In genomic region chr12:47812797-47813490, GRCh38 we compare ENCODE assay signal across 1 cellular context.
A peak's percentile ranks its signal among the peaks of the same experiment; 100 is the strongest.
TF ChIP-seq lines count a peak whose summit lies in the region.

No MANE protein-coding gene starts in this region.

TF ChIP-seq in GM12878, 131 proteins besides CTCF, POLR2A, EP300 and RAD21 (continues in another document):
- TF ChIP-seq SP1 (IDR thresholded peaks at IDR 0.05; ENCODE audit: low read depth, low read length), result peak; percentile 63
- TF ChIP-seq RELB (IDR thresholded peaks at IDR 0.05; ENCODE audit: low read depth), result peak; percentile 58
- peak; percentile 63 for TF ChIP-seq CREB1 (IDR thresholded peaks at IDR 0.05; ENCODE audit: low read depth)
- TF ChIP-seq, protein P1, sequence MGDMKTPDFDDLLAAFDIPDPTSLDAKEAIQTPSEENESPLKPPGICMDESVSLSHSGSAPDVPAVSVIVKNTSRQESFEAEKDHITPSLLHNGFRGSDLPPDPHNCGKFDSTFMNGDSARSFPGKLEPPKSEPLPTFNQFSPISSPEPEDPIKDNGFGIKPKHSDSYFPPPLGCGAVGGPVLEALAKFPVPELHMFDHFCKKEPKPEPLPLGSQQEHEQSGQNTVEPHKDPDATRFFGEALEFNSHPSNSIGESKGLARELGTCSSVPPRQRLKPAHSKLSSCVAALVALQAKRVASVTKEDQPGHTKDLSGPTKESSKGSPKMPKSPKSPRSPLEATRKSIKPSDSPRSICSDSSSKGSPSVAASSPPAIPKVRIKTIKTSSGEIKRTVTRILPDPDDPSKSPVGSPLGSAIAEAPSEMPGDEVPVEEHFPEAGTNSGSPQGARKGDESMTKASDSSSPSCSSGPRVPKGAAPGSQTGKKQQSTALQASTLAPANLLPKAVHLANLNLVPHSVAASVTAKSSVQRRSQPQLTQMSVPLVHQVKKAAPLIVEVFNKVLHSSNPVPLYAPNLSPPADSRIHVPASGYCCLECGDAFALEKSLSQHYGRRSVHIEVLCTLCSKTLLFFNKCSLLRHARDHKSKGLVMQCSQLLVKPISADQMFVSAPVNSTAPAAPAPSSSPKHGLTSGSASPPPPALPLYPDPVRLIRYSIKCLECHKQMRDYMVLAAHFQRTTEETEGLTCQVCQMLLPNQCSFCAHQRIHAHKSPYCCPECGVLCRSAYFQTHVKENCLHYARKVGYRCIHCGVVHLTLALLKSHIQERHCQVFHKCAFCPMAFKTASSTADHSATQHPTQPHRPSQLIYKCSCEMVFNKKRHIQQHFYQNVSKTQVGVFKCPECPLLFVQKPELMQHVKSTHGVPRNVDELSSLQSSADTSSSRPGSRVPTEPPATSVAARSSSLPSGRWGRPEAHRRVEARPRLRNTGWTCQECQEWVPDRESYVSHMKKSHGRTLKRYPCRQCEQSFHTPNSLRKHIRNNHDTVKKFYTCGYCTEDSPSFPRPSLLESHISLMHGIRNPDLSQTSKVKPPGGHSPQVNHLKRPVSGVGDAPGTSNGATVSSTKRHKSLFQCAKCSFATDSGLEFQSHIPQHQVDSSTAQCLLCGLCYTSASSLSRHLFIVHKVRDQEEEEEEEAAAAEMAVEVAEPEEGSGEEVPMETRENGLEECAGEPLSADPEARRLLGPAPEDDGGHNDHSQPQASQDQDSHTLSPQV (IDR thresholded peaks at IDR 0.05), result no peak
- TF ChIP-seq IRF4 (IDR thresholded peaks at IDR 0.05; ENCODE audit: low read depth, low read length), result peak; percentile 48; the same call in 1 of the 2 replicates
- TF ChIP-seq ASH2L (IDR thresholded peaks at IDR 0.05; ENCODE audit: borderline replicate concordance, low read depth), result peak; percentile 50; the same call in 1 of the 2 replicates
- TF ChIP-seq, protein P2, sequence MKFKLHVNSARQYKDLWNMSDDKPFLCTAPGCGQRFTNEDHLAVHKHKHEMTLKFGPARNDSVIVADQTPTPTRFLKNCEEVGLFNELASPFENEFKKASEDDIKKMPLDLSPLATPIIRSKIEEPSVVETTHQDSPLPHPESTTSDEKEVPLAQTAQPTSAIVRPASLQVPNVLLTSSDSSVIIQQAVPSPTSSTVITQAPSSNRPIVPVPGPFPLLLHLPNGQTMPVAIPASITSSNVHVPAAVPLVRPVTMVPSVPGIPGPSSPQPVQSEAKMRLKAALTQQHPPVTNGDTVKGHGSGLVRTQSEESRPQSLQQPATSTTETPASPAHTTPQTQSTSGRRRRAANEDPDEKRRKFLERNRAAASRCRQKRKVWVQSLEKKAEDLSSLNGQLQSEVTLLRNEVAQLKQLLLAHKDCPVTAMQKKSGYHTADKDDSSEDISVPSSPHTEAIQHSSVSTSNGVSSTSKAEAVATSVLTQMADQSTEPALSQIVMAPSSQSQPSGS (IDR thresholded peaks at IDR 0.05; ENCODE audit: low read length), result no peak; the same call in 1 of the 2 replicates
- peak; percentile 97 for TF ChIP-seq CBX5 (IDR thresholded peaks at IDR 0.05; ENCODE audit: low read depth)
- peak; percentile 67; the same call in 1 of the 2 replicates for TF ChIP-seq NFIC (IDR thresholded peaks at IDR 0.05; ENCODE audit: low read depth, low read length)
- no peak; the same call in 1 of the 2 replicates for TF ChIP-seq FOXK2 (IDR thresholded peaks at IDR 0.05)
- TF ChIP-seq MEF2B (IDR thresholded peaks at IDR 0.05; ENCODE audit: partially characterized antibody, poor library complexity, severe bottlenecking), result peak; percentile 91
- peak; percentile 74 to 75; a peak in 3 of 4 replicates for TF ChIP-seq IKZF2 (IDR thresholded peaks at IDR 0.05)
- TF ChIP-seq SREBF1 (IDR thresholded peaks at IDR 0.05; ENCODE audit: low read length), result peak; percentile 83
- peak; percentile 47; the same call in 1 of the 2 replicates for TF ChIP-seq TAF1 (IDR thresholded peaks at IDR 0.05; ENCODE audit: borderline replicate concordance, low read depth, low read length)
- TF ChIP-seq BRCA1 (IDR thresholded peaks at IDR 0.05; ENCODE audit: low read depth, low read length), result no peak
- TF ChIP-seq TBL1XR1 (IDR thresholded peaks at IDR 0.05; ENCODE audit: low read depth, low read length), result peak; percentile 97
- TF ChIP-seq EGR1 (IDR thresholded peaks at IDR 0.05; ENCODE audit: borderline replicate concordance in 1 of 2, low read depth in 2 of 2, low read length in 2 of 2), result peak in 1 of 2 experiments; percentile 94; a peak in 2 of 3 replicates
- TF ChIP-seq SKIL (IDR thresholded peaks at IDR 0.05; ENCODE audit: low read depth, poor library complexity, severe bottlenecking), result peak; percentile 23
- no peak for TF ChIP-seq ZSCAN29 (IDR thresholded peaks at IDR 0.05)
- peak; percentile 72 for TF ChIP-seq RUNX3 (IDR thresholded peaks at IDR 0.05; ENCODE audit: low read length)
- peak; percentile 46 to 48; a peak in 3 of 4 replicates for TF ChIP-seq BHLHE40 (IDR thresholded peaks at IDR 0.05; ENCODE audit: borderline replicate concordance in 1 of 2, low read depth in 2 of 2, low read length in 1 of 2)
- TF ChIP-seq EED (IDR thresholded peaks at IDR 0.05; ENCODE audit: low read depth), result peak; percentile 61
- TF ChIP-seq HDAC6 (IDR thresholded peaks at IDR 0.05; ENCODE audit: unreplicated experiment), result no peak
- TF ChIP-seq MEF2A (IDR thresholded peaks at IDR 0.05; ENCODE audit: insufficient read depth, low read depth, low read length), result peak; percentile 98
- TF ChIP-seq NBN (IDR thresholded peaks at IDR 0.05), result peak; percentile 68; the same call in 1 of the 2 replicates
- peak; percentile 74; the same call in 1 of the 2 replicates for TF ChIP-seq ZBED1 (IDR thresholded peaks at IDR 0.05; ENCODE audit: borderline replicate concordance)
- TF ChIP-seq JUNB (IDR thresholded peaks at IDR 0.05), result peak; percentile 61; the same call in 1 of the 2 replicates
- no peak for TF ChIP-seq SUPT20H (IDR thresholded peaks at IDR 0.05; ENCODE audit: borderline replicate concordance, control insufficient read depth, low read depth, low read length)
- no peak for TF ChIP-seq BMI1 (IDR thresholded peaks at IDR 0.05; ENCODE audit: borderline replicate concordance)
- TF ChIP-seq GABPA (IDR thresholded peaks at IDR 0.05; ENCODE audit: low read depth), result no peak
- TF ChIP-seq POU2F2 (IDR thresholded peaks at IDR 0.05; ENCODE audit: borderline replicate concordance, low read depth, low read length), result peak; percentile 64; the same call in 2 of the 3 replicates
- TF ChIP-seq, protein P3, sequence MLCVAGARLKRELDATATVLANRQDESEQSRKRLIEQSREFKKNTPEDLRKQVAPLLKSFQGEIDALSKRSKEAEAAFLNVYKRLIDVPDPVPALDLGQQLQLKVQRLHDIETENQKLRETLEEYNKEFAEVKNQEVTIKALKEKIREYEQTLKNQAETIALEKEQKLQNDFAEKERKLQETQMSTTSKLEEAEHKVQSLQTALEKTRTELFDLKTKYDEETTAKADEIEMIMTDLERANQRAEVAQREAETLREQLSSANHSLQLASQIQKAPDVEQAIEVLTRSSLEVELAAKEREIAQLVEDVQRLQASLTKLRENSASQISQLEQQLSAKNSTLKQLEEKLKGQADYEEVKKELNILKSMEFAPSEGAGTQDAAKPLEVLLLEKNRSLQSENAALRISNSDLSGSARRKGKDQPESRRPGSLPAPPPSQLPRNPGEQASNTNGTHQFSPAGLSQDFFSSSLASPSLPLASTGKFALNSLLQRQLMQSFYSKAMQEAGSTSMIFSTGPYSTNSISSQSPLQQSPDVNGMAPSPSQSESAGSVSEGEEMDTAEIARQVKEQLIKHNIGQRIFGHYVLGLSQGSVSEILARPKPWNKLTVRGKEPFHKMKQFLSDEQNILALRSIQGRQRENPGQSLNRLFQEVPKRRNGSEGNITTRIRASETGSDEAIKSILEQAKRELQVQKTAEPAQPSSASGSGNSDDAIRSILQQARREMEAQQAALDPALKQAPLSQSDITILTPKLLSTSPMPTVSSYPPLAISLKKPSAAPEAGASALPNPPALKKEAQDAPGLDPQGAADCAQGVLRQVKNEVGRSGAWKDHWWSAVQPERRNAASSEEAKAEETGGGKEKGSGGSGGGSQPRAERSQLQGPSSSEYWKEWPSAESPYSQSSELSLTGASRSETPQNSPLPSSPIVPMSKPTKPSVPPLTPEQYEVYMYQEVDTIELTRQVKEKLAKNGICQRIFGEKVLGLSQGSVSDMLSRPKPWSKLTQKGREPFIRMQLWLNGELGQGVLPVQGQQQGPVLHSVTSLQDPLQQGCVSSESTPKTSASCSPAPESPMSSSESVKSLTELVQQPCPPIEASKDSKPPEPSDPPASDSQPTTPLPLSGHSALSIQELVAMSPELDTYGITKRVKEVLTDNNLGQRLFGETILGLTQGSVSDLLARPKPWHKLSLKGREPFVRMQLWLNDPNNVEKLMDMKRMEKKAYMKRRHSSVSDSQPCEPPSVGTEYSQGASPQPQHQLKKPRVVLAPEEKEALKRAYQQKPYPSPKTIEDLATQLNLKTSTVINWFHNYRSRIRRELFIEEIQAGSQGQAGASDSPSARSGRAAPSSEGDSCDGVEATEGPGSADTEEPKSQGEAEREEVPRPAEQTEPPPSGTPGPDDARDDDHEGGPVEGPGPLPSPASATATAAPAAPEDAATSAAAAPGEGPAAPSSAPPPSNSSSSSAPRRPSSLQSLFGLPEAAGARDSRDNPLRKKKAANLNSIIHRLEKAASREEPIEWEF (IDR thresholded peaks at IDR 0.05; ENCODE audit: insufficient replicate concordance, low read depth, low read length), result no peak
- peak; percentile 21; the same call in 1 of the 2 replicates for TF ChIP-seq SIN3A (IDR thresholded peaks at IDR 0.05; ENCODE audit: low read depth, low read length)
- 0 out of 2 replicates have a peak, but pooled peaks have one; percentile 20 for TF ChIP-seq CHD4 (IDR thresholded peaks at IDR 0.05)
- peak; percentile 57 for TF ChIP-seq BACH1 (IDR thresholded peaks at IDR 0.05; ENCODE audit: borderline replicate concordance)
- no peak for TF ChIP-seq ELK1 (IDR thresholded peaks at IDR 0.05; ENCODE audit: low read depth, low read length)
- peak; percentile 77; the same call in 1 of the 2 replicates for TF ChIP-seq TCF12 (IDR thresholded peaks at IDR 0.05; ENCODE audit: low read depth, low read length)
- TF ChIP-seq ATF7 (IDR thresholded peaks at IDR 0.05; ENCODE audit: low read depth), result 0 out of 2 replicates have a peak, but pooled peaks have one; percentile 35
- TF ChIP-seq IKZF1 (conservative IDR thresholded peaks at IDR 0.05), result peak; percentile 66; the same call in 1 of the 2 replicates
- TF ChIP-seq FOXM1 (IDR thresholded peaks at IDR 0.05; ENCODE audit: low read depth, low read length), result peak; percentile 66
- 0 out of 4 replicates have a peak, but pooled peaks of 1 of the 2 experiments have one; percentile 55 for TF ChIP-seq ETV6 (conservative IDR thresholded peaks at IDR 0.05 in 1 of 2, IDR thresholded peaks at IDR 0.05 in 1 of 2; ENCODE audit: borderline replicate concordance in 1 of 2, low read depth in 1 of 2)
- peak; percentile 57; the same call in 1 of the 2 replicates for TF ChIP-seq CHD2 (IDR thresholded peaks at IDR 0.05; ENCODE audit: borderline replicate concordance, low read depth, low read length)
- TF ChIP-seq STAT1 (conservative IDR thresholded peaks at IDR 0.05), result no peak
- TF ChIP-seq SMAD1 (IDR thresholded peaks at IDR 0.05; ENCODE audit: low read depth, partially characterized antibody), result no peak
- TF ChIP-seq TARDBP (IDR thresholded peaks at IDR 0.05; ENCODE audit: borderline replicate concordance), result peak; percentile 76; the same call in 1 of the 2 replicates
- peak; percentile 81 for TF ChIP-seq NR2F1 (conservative IDR thresholded peaks at IDR 0.05)
- peak; percentile 8; the same call in 1 of the 2 replicates for TF ChIP-seq SMC3 (IDR thresholded peaks at IDR 0.05; ENCODE audit: borderline replicate concordance, low read length)
- TF ChIP-seq CBFB (IDR thresholded peaks at IDR 0.05; ENCODE audit: low read depth), result peak; percentile 42; the same call in 1 of the 2 replicates
- peak; percentile 44; the same call in 1 of the 2 replicates for TF ChIP-seq MAX (IDR thresholded peaks at IDR 0.05; ENCODE audit: low read depth, low read length)
- TF ChIP-seq CEBPB (IDR thresholded peaks at IDR 0.05; ENCODE audit: borderline replicate concordance in 1 of 2, low read depth in 2 of 2, low read length in 2 of 2), result no peak
- TF ChIP-seq TCF3 (IDR thresholded peaks at IDR 0.05; ENCODE audit: borderline replicate concordance, insufficient read depth, low read depth, low read length), result peak; percentile 74; the same call in 1 of the 2 replicates
